8 cellular contexts compared by ENCODE assay signal in the genomic region with DNA sequence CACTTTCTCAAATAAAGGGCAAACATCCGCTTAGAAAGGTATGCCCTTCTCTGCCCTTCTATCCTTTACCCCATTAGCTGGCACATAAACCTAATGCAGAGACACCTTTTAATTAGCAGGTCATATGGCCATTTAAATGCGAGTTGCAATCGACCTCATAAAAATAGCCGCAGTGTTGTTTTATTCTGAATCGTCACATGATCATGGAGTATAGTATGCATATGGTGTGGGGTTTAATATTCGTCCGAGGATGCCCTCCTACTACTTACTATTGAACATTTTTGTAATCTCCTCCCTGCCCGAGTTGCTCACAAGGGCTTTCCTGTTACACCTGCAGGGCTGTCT.
A peak's percentile ranks its signal among the peaks of the same experiment; 100 is the strongest.
DNase-seq lines count a peak whose midpoint lies in the region; TF ChIP-seq lines count a peak whose summit lies in the region.

No MANE protein-coding gene starts in this region.

- 40% methylated on average over 8 of the region's 8 CpGs for WGBS in prostate gland

- peak overlapping the region; percentile 88 for H3K4me3 Mint-ChIP-seq in Caco-2 (ENCODE audit: unreplicated experiment)

- H3K27ac Mint-ChIP-seq in Caco-2 (ENCODE audit: unreplicated experiment) = peak overlapping the region; percentile 39

- peaks cover 24% of the 10 kb centered on the region for H3K36me3 Mint-ChIP-seq in Caco-2 (ENCODE audit: insufficient read depth, unreplicated experiment)

- no TSS peak for BruUV-seq in Caco-2 (replicated peaks; lab: Mats Ljungman, UMichigan)

- H3K4me1 ChIP-seq in Caco-2 (peaks cover 29% of the 10 kb centered on the region), fibroblast of lung (ENCODE audit: control insufficient read depth, extremely low read depth, insufficient read depth, low read length) (peaks cover 12% of the 10 kb centered on the region), prostate gland (replicated peaks) (peaks cover 12% of the 10 kb centered on the region), HAP-1 (no peaks in the 10 kb centered on the region)

- peak overlapping the region; percentile 54 for H2AFZ ChIP-seq in SU-DHL-6 (ENCODE audit: low read depth, low read length, severe bottlenecking)
- H2AFZ ChIP-seq in fibroblast of lung (ENCODE audit: low read length) = no peak overlapping the region

- H3K79me2 ChIP-seq in SU-DHL-6 (ENCODE audit: insufficient read depth, low read length) (0 out of 2 replicates have a peak, but pooled peaks cover 5% of the 10 kb centered on the region), fibroblast of lung (ENCODE audit: control insufficient read depth, insufficient read depth, low read length) (peaks cover 2% of the 10 kb centered on the region)

- TF ChIP-seq POLR2A in prostate gland (IDR thresholded peaks at IDR 0.05) = no peak

- no peaks in the 10 kb centered on the region for H3K9me3 ChIP-seq in Caco-2
- H3K9me3 ChIP-seq in SU-DHL-6 (ENCODE audit: insufficient read depth, low read length) = no peaks in the 10 kb centered on the region
- H3K9me3 ChIP-seq in fibroblast of lung (ENCODE audit: control insufficient read depth, insufficient read depth, low read depth, low read length) = no peaks in the 10 kb centered on the region
- H3K9me3 ChIP-seq in prostate gland = no peaks in the 10 kb centered on the region
- H3K9me3 ChIP-seq in HAP-1 = no peaks in the 10 kb centered on the region

- H4K20me1 ChIP-seq in SU-DHL-6 (ENCODE audit: low read depth, low read length) (no peaks in the 10 kb centered on the region), fibroblast of lung (ENCODE audit: control insufficient read depth, extremely low read depth, insufficient read depth, low read length) (no peaks in the 10 kb centered on the region)

- no peaks in the 10 kb centered on the region; the same call in none of the 2 replicates for H3K36me3 ChIP-seq in Caco-2 (ENCODE audit: control insufficient read depth, insufficient read depth, low read length)
- 0 out of 2 replicates have a peak, but pooled peaks cover 3% of the 10 kb centered on the region for H3K36me3 ChIP-seq in SU-DHL-6 (ENCODE audit: low read length)
- H3K36me3 ChIP-seq in fibroblast of lung (ENCODE audit: control insufficient read depth, insufficient read depth, low read length) = no peaks in the 10 kb centered on the region
- no peaks in the 10 kb centered on the region for H3K36me3 ChIP-seq in prostate gland
- H3K36me3 ChIP-seq in HAP-1 (replicated peaks) = no peaks in the 10 kb centered on the region

- CTCF ChIA-PET in Caco-2 (lab: Charles Lee) = no interaction called here

- POLR2A ChIA-PET in Caco-2 (lab: Charles Lee) = no interaction called here

- peak overlapping the region; percentile 68 for H3K4me2 ChIP-seq in SU-DHL-6 (ENCODE audit: low read depth, low read length, poor library complexity, severe bottlenecking)
- H3K4me2 ChIP-seq in fibroblast of lung (ENCODE audit: extremely low read depth, insufficient read depth, low read length) = peak overlapping the region; percentile 94

- in situ Hi-C loops in HAP-1 (cut with MboI; ENCODE audit: low sequenced_read_pairs) = loop anchor here (10.0 kb wide), 1 partner anchor 167 kb away; no protein-coding TSS in a partner anchor

- intact Hi-C loops in Caco-2 (cut with micrococcal nuclease; ENCODE audit: unreplicated experiment) (loop anchor here (2.0 to 10.0 kb wide), 6 partner anchors 35 to 675 kb away; no protein-coding TSS in a partner anchor), prostate gland (cut with DNase I) (loop anchor here (2.0 to 10.0 kb wide), 5 partner anchors 170 to 720 kb away; no protein-coding TSS in a partner anchor)

- H3K4me3 ChIP-seq in Caco-2 (ENCODE audit: low read depth, low read length) = peak overlapping the region; percentile 42
- H3K4me3 ChIP-seq in SU-DHL-6 (ENCODE audit: insufficient read depth, low read length, poor library complexity, severe bottlenecking) = peak overlapping the region; percentile 33
- H3K4me3 ChIP-seq in fibroblast of lung (replicated peaks in 1 of 4; ENCODE audit: control extremely low read depth in 1 of 4, insufficient read depth in 1 of 4, low read depth in 3 of 4, low read length in 4 of 4) = peak overlapping the region in 3 of 4 experiments; percentile 53 to 60 (median 60)
- H3K4me3 ChIP-seq in prostate gland = peak overlapping the region; percentile 38 to 42
- H3K4me3 ChIP-seq in HAP-1 = no peak overlapping the region

- DNase-seq in Caco-2 (no peak), fibroblast of lung (ENCODE audit: low read depth in 2 of 2) (no peak), prostate gland (ENCODE audit: low spot score) (no peak), epidermal melanocyte (ENCODE audit: insufficient read length, low spot score) (no peak), NCI-H2171 (lab: John Stamatoyannopoulos, UW) (no peak), HAP-1 (ENCODE audit: low spot score in 2 of 2) (no peak)
- no peak for DNase-seq in stimulated activated CD4-positive, alpha-beta T cell treated with anti-CD3 and anti-CD28 coated beads, Interleukin-4, amount 100 ng/mL, for 24 hours

- no peaks in the 10 kb centered on the region for H3K27me3 Mint-ChIP-seq in Caco-2 (ENCODE audit: insufficient read depth, unreplicated experiment)

- H3K4me1 Mint-ChIP-seq in Caco-2 (ENCODE audit: low read depth, unreplicated experiment) = peaks cover 40% of the 10 kb centered on the region

- H3K9ac ChIP-seq in SU-DHL-6 (ENCODE audit: low read length) (peak overlapping the region; percentile 48), fibroblast of lung (ENCODE audit: insufficient read depth, low read length) (no peak overlapping the region)

- no peaks in the 10 kb centered on the region for H3K9me2 ChIP-seq in SU-DHL-6 (replicated peaks; ENCODE audit: insufficient read depth, low read length)

- H3K27ac ChIP-seq in SU-DHL-6 (ENCODE audit: low read depth, low read length) (peak overlapping the region; percentile 59), fibroblast of lung (ENCODE audit: insufficient read depth, low read length) (peak overlapping the region; percentile 69), prostate gland (peak overlapping the region; percentile 79 to 85)

- H3K9me3 Mint-ChIP-seq in Caco-2 (ENCODE audit: unreplicated experiment) = no peaks in the 10 kb centered on the region

- no peak for TF ChIP-seq CTCF in Caco-2 (IDR thresholded peaks at IDR 0.05; ENCODE audit: insufficient read depth in 1 of 2, low read depth in 1 of 2, low read length in 1 of 2, severe bottlenecking in 1 of 2, unreplicated experiment in 1 of 2)
- TF ChIP-seq CTCF in SU-DHL-6 (IDR thresholded peaks at IDR 0.05; ENCODE audit: insufficient read depth, low read length, poor library complexity, severe bottlenecking) = no peak
- no peak for TF ChIP-seq CTCF in fibroblast of lung (conservative IDR thresholded peaks at IDR 0.05 in 1 of 2, IDR thresholded peaks at IDR 0.05 in 1 of 2; ENCODE audit: low read depth in 1 of 2, low read length in 2 of 2)
- no peak for TF ChIP-seq CTCF in prostate gland (IDR thresholded peaks at IDR 0.05)

- no peaks in the 10 kb centered on the region for H3K27me3 ChIP-seq in Caco-2 (replicated peaks; ENCODE audit: control insufficient read depth, insufficient read depth, low read length)
- H3K27me3 ChIP-seq in SU-DHL-6 (ENCODE audit: low read length) = no peaks in the 10 kb centered on the region
- no peaks in the 10 kb centered on the region for H3K27me3 ChIP-seq in fibroblast of lung (ENCODE audit: control insufficient read depth, insufficient read depth, low read length)
- no peaks in the 10 kb centered on the region for H3K27me3 ChIP-seq in prostate gland (replicated peaks; ENCODE audit: insufficient read depth)
- H3K27me3 ChIP-seq in HAP-1 (ENCODE audit: low read depth) = no peaks in the 10 kb centered on the region

- H3F3A ChIP-seq in SU-DHL-6 (ENCODE audit: insufficient read depth) = peaks cover 24% of the 10 kb centered on the region
